ENCODE assay signal across 10 cellular contexts in genomic region chr14:37591311-37591940, GRCh38. TPM values are rescaled to one million over a fixed set of nuclear protein-coding genes. Genes with fewer than 3 reads are reported as not detected.
A peak's percentile ranks its signal among the peaks of the same experiment; 100 is the strongest.
DNase-seq lines count a peak whose midpoint lies in the region; ATAC-seq, FAIRE-seq and TF ChIP-seq lines count a peak whose summit lies in the region.
"Had no signal": no experiment of that assay in that cellular context is flagged by ENCODE, and none has a peak within 500 bp of the region (broad histone marks: within the 10 kb centered on the region; RNA-seq: fewer than 3 reads in every experiment).

No MANE protein-coding gene starts in this region.

- peak; percentile 5 for TF ChIP-seq CTCF in brain microvascular endothelial cell (IDR thresholded peaks at IDR 0.05; ENCODE audit: low read depth, low read length, missing control alignments)
- TF ChIP-seq CTCF in D721Med (IDR thresholded peaks at IDR 0.05; ENCODE audit: insufficient read depth, missing control alignments): no peak

- FAIRE-seq in D721Med (lab: Jason Lieb, UNC): no peak

- H3K9ac ChIP-seq in mucosa of rectum (ENCODE audit: low read depth in 1 of 2, low read length in 2 of 2): peak overlapping the region; percentile 29 to 91

- DNase-seq in DMS153 treated with DMSO at 0.1 percent for 48 hours (lab: John Stamatoyannopoulos, UW; ENCODE audit: unreplicated experiment) (peak; percentile 66), MG63 (no peak), brain microvascular endothelial cell (no peak), A172 (ENCODE audit: low spot score) (no peak), D721Med (ENCODE audit: insufficient read length, low spot score) (no peak)

- in situ Hi-C loops in brain microvascular endothelial cell (cut with HindIII; ENCODE audit: low pct_ligation_motif_present, low sequenced_read_pairs): no loop called here

- no peak for ATAC-seq in GM18861 (IDR thresholded peaks at IDR 0.05; ENCODE audit: unreplicated experiment)
- ATAC-seq in HG02884 (IDR thresholded peaks at IDR 0.05; ENCODE audit: unreplicated experiment): no peak

- H3K27ac ChIP-seq in brain microvascular endothelial cell (no peak overlapping the region), mucosa of rectum (ENCODE audit: low read depth in 2 of 2, low read length in 2 of 2) (peak overlapping the region; percentile 72 to 96)
- H3K27ac ChIP-seq: SJSA1 had no signal

- H3K4me3 ChIP-seq in MG63: peak overlapping the region; percentile 9
- H3K4me3 ChIP-seq in brain microvascular endothelial cell (ENCODE audit: low read depth, low read length): no peak overlapping the region
- H3K4me3 ChIP-seq in mucosa of rectum (ENCODE audit: low read length in 2 of 2): peak overlapping the region; percentile 78 to 83
- H3K4me3 ChIP-seq: SJSA1 had no signal

- H3K9me3 ChIP-seq in MG63 (no peaks in the 10 kb centered on the region), mucosa of rectum (ENCODE audit: control insufficient read depth in 2 of 2, low read length in 2 of 2) (no peaks in the 10 kb centered on the region)
- H3K9me3 ChIP-seq: SJSA1 had no signal

- H3K27me3 ChIP-seq in MG63 (peaks cover 3% of the 10 kb centered on the region; the same call in 1 of the 2 replicates), brain microvascular endothelial cell (replicated peaks) (peaks cover 79% of the 10 kb centered on the region), mucosa of rectum (ENCODE audit: control insufficient read depth in 2 of 2, insufficient read depth in 2 of 2, low read length in 2 of 2) (peaks cover 9 to 12% of the 10 kb centered on the region in 2 donors)

- H3K4me1 ChIP-seq in mucosa of rectum (ENCODE audit: control insufficient read depth in 2 of 2, insufficient read depth in 2 of 2, low read length in 2 of 2): peaks cover 2 to 9% of the 10 kb centered on the region in 2 donors

- H3K36me3 ChIP-seq in MG63: no peaks in the 10 kb centered on the region
- H3K36me3 ChIP-seq in brain microvascular endothelial cell (replicated peaks): no peaks in the 10 kb centered on the region
- no peaks in the 10 kb centered on the region for H3K36me3 ChIP-seq in mucosa of rectum (ENCODE audit: control insufficient read depth in 2 of 2, insufficient read depth in 2 of 2, low read length in 2 of 2)
- H3K36me3 ChIP-seq: SJSA1 had no signal

RNA-seq across cellular contexts. Expression of gene FOXA1, which starts 3.6 kb away (rescaled TPM):
- total RNA-seq in MG63 (2014; rRNA removed; shearing (Covaris generic); ENCODE audit: low replicate concordance): 0.64 TPM in 1 of 2 replicates, not detected in the other
- total RNA-seq in A172 (2014; rRNA removed; shearing (Covaris generic)): 1.4 and 1.7 TPM in 2 replicates
- total RNA-seq: temporal lobe had no signal

RNA-seq across cellular contexts. Expression of gene TTC6, which starts 4.0 kb away (rescaled TPM):
- total RNA-seq in MG63 (2014; rRNA removed; shearing (Covaris generic); ENCODE audit: low replicate concordance): not detected in 2 replicates
- 0.14 and 1.5 TPM in 2 replicates for total RNA-seq in A172 (2014; rRNA removed; shearing (Covaris generic))
- total RNA-seq: SJSA1 had no signal
